ENCODE assay signal across 24 cellular contexts in genomic region chr3:181363231-181363630, GRCh38.
"Had no signal": no experiment of that assay in that cellular context is flagged by ENCODE, and none has a peak within 500 bp of the region (broad histone marks: within the 10 kb centered on the region; RNA-seq: fewer than 3 reads in every experiment).

No MANE protein-coding gene starts in this region.

- H3K4me3 ChIP-seq: heart left ventricle, spleen, thoracic aorta, vagina had no signal

- ATAC-seq: activated T-helper 17 cell treated with anti-CD3 and anti-CD28 coated beads, Interleukin-2, amount 50 U/mL, for 72 hours; esophagus mucosa; foreskin keratinocyte had no signal

- H3K36me3 Mint-ChIP-seq: type B pancreatic cell had no signal

- H3K36me3 ChIP-seq: brain microvascular endothelial cell, heart left ventricle, spleen, thoracic aorta, vagina had no signal

- H3K4me1 ChIP-seq: foreskin keratinocyte, spleen, vagina had no signal

- H3K4me3 Mint-ChIP-seq: activated CD4-positive, alpha-beta memory T cell treated with anti-CD3 and anti-CD28 coated beads, Interleukin-2, amount 10 ng/mL, durations not matched to agents 7 days and 5 days; activated CD4-positive, alpha-beta T cell treated with anti-CD3 and anti-CD28 coated beads, Interleukin-2, amount 10 ng/mL, durations not matched to agents 7 days and 5 days; activated T-cell treated with anti-CD3 and anti-CD28 coated beads, Interleukin-2, amount 50 U/mL, for 24 hours; activated T-helper 17 cell treated with anti-CD3 and anti-CD28 coated beads, Interleukin-2, amount 50 U/mL, for 72 hours; endodermal cell; nephron; stimulated activated naive CD8-positive, alpha-beta T cell treated with anti-CD3 and anti-CD28 coated beads, Interleukin-15, Interleukin-2, amounts not matched to agents 100 ng/mL and 50 ng/mL, for 24 hours; type B pancreatic cell had no signal

- H3K27me3 Mint-ChIP-seq: activated CD4-positive, alpha-beta memory T cell treated with anti-CD3 and anti-CD28 coated beads, Interleukin-2, amount 10 ng/mL, durations not matched to agents 7 days and 5 days; activated CD4-positive, alpha-beta T cell treated with anti-CD3 and anti-CD28 coated beads, Interleukin-2, amount 10 ng/mL, durations not matched to agents 7 days and 5 days; activated T-cell treated with anti-CD3 and anti-CD28 coated beads, Interleukin-2, amount 50 U/mL, for 24 hours; activated T-helper 17 cell treated with anti-CD3 and anti-CD28 coated beads, Interleukin-2, amount 50 U/mL, for 72 hours; stimulated activated naive CD8-positive, alpha-beta T cell treated with anti-CD3 and anti-CD28 coated beads, Interleukin-15, Interleukin-2, amounts not matched to agents 100 ng/mL and 50 ng/mL, for 24 hours; type B pancreatic cell had no signal

- DNase-seq: activated CD4-positive, alpha-beta memory T cell treated with anti-CD3 and anti-CD28 coated beads, Interleukin-2, amount 10 ng/mL, durations not matched to agents 7 days and 5 days; activated CD4-positive, alpha-beta T cell treated with anti-CD3 and anti-CD28 coated beads for 1 hour; activated CD4-positive, alpha-beta T cell treated with anti-CD3 and anti-CD28 coated beads, Interleukin-2, amount 10 ng/mL, durations not matched to agents 7 days and 5 days; activated CD8-positive, alpha-beta memory T cell treated with anti-CD3 and anti-CD28 coated beads, Interleukin-2, amount 50 U/mL, for 48 hours; activated gamma-delta T cell treated with Interleukin-2 at 50 U/mL for 16 hours; activated naive CD4-positive, alpha-beta T cell treated with anti-CD3 and anti-CD28 coated beads, Interleukin-2, amount 50 U/mL, for 16 hours; activated T-cell treated with anti-CD3 and anti-CD28 coated beads, Interleukin-2, amount 50 U/mL, for 24 hours; amniotic stem cell; brain microvascular endothelial cell; endodermal cell; foreskin keratinocyte; heart left ventricle; left ventricle myocardium superior; posterior cingulate gyrus; right cardiac atrium; spleen; stimulated activated CD4-positive, alpha-beta T cell treated with anti-CD3 and anti-CD28 coated beads, Interleukin-2, amount 100 ng/mL, for 48 hours had no signal

- H3K4me1 Mint-ChIP-seq: activated CD4-positive, alpha-beta memory T cell treated with anti-CD3 and anti-CD28 coated beads, Interleukin-2, amount 10 ng/mL, durations not matched to agents 7 days and 5 days; activated CD4-positive, alpha-beta T cell treated with anti-CD3 and anti-CD28 coated beads, Interleukin-2, amount 10 ng/mL, durations not matched to agents 7 days and 5 days; activated T-helper 17 cell treated with anti-CD3 and anti-CD28 coated beads, Interleukin-2, amount 50 U/mL, for 72 hours; nephron had no signal

- H3K9me3 Mint-ChIP-seq: activated CD4-positive, alpha-beta T cell treated with anti-CD3 and anti-CD28 coated beads, Interleukin-2, amount 10 ng/mL, durations not matched to agents 7 days and 5 days; endodermal cell; nephron; stimulated activated naive CD8-positive, alpha-beta T cell treated with anti-CD3 and anti-CD28 coated beads, Interleukin-15, Interleukin-2, amounts not matched to agents 100 ng/mL and 50 ng/mL, for 24 hours; type B pancreatic cell had no signal

- H3K27ac Mint-ChIP-seq: activated CD4-positive, alpha-beta memory T cell treated with anti-CD3 and anti-CD28 coated beads, Interleukin-2, amount 10 ng/mL, durations not matched to agents 7 days and 5 days; activated CD4-positive, alpha-beta T cell treated with anti-CD3 and anti-CD28 coated beads, Interleukin-2, amount 10 ng/mL, durations not matched to agents 7 days and 5 days; activated T-cell treated with anti-CD3 and anti-CD28 coated beads, Interleukin-2, amount 50 U/mL, for 24 hours; activated T-helper 17 cell treated with anti-CD3 and anti-CD28 coated beads, Interleukin-2, amount 50 U/mL, for 72 hours; endodermal cell; nephron; stimulated activated naive CD8-positive, alpha-beta T cell treated with anti-CD3 and anti-CD28 coated beads, Interleukin-15, Interleukin-2, amounts not matched to agents 100 ng/mL and 50 ng/mL, for 24 hours; type B pancreatic cell had no signal

- H3K27ac ChIP-seq: brain microvascular endothelial cell, foreskin keratinocyte, spleen, thoracic aorta, vagina had no signal

- H3K27me3 ChIP-seq: brain microvascular endothelial cell, heart left ventricle, spleen, vagina had no signal
